1 cellular context compared by ENCODE assay signal in the genomic region with DNA sequence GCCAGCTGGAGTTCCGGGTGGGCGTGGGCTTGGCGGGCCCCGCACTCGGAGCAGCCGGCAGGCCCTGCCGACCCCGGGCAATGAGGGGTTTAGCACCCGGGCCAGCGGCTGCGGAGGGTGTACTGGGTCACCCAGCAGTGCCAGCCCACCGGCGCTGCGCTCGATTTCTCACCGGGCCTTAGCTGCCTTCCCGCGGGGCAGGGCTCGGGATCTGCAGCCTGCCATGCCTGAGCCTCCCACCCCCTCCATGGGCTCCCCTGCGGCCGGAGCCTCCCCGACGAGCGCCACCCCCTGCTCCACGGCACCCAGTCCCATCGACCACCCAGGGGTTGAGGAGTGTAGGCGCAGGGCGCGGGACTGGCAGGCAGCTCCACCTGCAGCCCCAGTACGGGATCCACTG. TPM values are rescaled to one million over a fixed set of nuclear protein-coding genes. Genes with fewer than 3 reads are reported as not detected.
"Had no signal": no experiment of that assay in that cellular context is flagged by ENCODE, and none has a peak within 500 bp of the region (broad histone marks: within the 10 kb centered on the region; RNA-seq: fewer than 3 reads in every experiment).

No MANE protein-coding gene starts in this region.

RNA-seq across cellular contexts. Expression of a gene that starts 2.6 kb away (rescaled TPM):
- total RNA-seq: OCI-LY7 had no signal
